8 cellular contexts compared by ENCODE assay signal in the genomic region with DNA sequence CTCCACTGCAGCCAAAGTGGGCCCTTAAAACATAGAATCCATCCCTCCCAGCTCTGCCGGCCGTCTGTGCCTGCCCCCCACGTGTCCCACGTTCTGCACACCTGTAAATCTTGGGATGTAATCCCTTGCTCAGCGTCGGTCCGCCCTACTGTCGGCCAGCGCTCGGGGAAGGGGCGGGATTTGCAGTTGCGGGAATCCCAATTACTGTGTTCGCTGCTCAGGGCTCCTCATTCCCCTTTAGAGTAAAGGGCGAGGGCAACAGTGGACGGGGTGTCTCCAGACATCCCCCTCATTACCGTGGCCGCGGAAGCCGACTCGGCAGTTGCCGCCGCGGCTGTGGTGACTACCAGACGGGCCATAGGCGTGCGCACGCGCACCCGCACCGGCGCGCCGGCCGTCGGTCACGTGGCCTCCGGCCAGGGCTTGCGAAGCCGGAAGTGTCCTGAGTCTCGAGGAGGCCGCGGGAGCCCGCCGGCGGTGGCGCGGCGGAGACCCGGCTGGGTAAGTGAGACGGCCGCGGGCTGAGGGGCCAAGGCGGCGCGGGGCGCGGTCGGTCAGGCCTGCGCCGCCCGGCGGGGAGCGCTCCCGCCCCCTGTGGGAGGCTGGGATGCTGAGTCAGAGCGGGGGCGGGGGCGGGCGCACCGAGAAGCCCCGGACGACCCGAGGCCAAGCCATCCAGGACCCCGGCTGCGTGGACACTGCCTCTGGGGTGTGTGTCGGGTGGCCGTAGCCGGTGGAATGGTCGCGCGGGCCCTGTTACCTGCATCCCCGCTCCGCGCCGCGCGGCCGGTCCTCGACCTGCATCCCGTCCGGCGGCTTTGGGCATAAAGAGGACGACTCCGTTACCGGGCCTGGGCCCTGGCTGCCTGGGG. TPM values are rescaled to one million over a fixed set of nuclear protein-coding genes. Genes with fewer than 3 reads are reported as not detected.
DNase-seq lines count a peak whose midpoint lies in the region; TF ChIP-seq lines count a peak whose summit lies in the region.

Gene TBK1, plus strand, starts transcription at position 434 of the 872 bp plus-strand sequence. CDS start 3,751 bp downstream, outside the sequence.

- H3K9me3 Mint-ChIP-seq in activated naive CD4-positive, alpha-beta T cell treated with anti-CD3 and anti-CD28 coated beads, Interleukin-2, amount 50 U/mL, for 24 hours: no peaks in the 10 kb centered on the region
- H3K9me3 Mint-ChIP-seq in osteocyte (ENCODE audit: unreplicated experiment): no peaks in the 10 kb centered on the region

- H3K4me3 ChIP-seq in thymus (ENCODE audit: low read length): peak within 1 kb of the TSS; percentile 64

- peak within 1 kb of the TSS; percentile 95 for H3K27ac Mint-ChIP-seq in activated naive CD4-positive, alpha-beta T cell treated with anti-CD3 and anti-CD28 coated beads, Interleukin-2, amount 50 U/mL, for 24 hours
- peak within 1 kb of the TSS; percentile 98 for H3K27ac Mint-ChIP-seq in osteocyte (ENCODE audit: unreplicated experiment)

- peak within 1 kb of the TSS; percentile 80 for H3K27ac ChIP-seq in thymus (ENCODE audit: low read depth)

- DNase-seq in GDM1 (lab: John Stamatoyannopoulos, UW) (peak; percentile 62), H4 (ENCODE audit: low spot score) (peak; percentile 75), LoVo (ENCODE audit: low spot score) (peak; percentile 94), SK-N-DZ (ENCODE audit: low spot score) (peak; percentile 87), glomerular visceral epithelial cell (ENCODE audit: extremely low spot score) (peak; percentile 87), osteocyte (ENCODE audit: extremely low spot score, unreplicated experiment) (peak; percentile 97)

- TF ChIP-seq CTCF in osteocyte (IDR thresholded peaks at IDR 0.05): no peak

- peaks cover 2% of the 10 kb centered on the region for H3K27me3 ChIP-seq in thymus (ENCODE audit: control insufficient read depth, insufficient read depth)

- H3K27me3 Mint-ChIP-seq in activated naive CD4-positive, alpha-beta T cell treated with anti-CD3 and anti-CD28 coated beads, Interleukin-2, amount 50 U/mL, for 24 hours: no peaks in the 10 kb centered on the region
- H3K27me3 Mint-ChIP-seq in osteocyte (ENCODE audit: unreplicated experiment): no peaks in the 10 kb centered on the region

- peak within 1 kb of the TSS; percentile 93 for H3K4me3 Mint-ChIP-seq in activated naive CD4-positive, alpha-beta T cell treated with anti-CD3 and anti-CD28 coated beads, Interleukin-2, amount 50 U/mL, for 24 hours
- peak within 1 kb of the TSS; percentile 95 for H3K4me3 Mint-ChIP-seq in osteocyte (ENCODE audit: unreplicated experiment)

- under 1% methylated on average over 94 of the region's 94 CpGs for WGBS in thymus

- H3K36me3 Mint-ChIP-seq in activated naive CD4-positive, alpha-beta T cell treated with anti-CD3 and anti-CD28 coated beads, Interleukin-2, amount 50 U/mL, for 24 hours: peaks cover 9% of the 10 kb centered on the region
- peaks cover 26% of the 10 kb centered on the region for H3K36me3 Mint-ChIP-seq in osteocyte (ENCODE audit: unreplicated experiment)

- H3K9me3 ChIP-seq in thymus (ENCODE audit: control insufficient read depth): no peaks in the 10 kb centered on the region

- H3K4me1 ChIP-seq in thymus (ENCODE audit: control insufficient read depth, insufficient read depth, low read length): peaks cover 4% of the 10 kb centered on the region

- no peaks in the 10 kb centered on the region for H3K36me3 ChIP-seq in thymus (ENCODE audit: control insufficient read depth, insufficient read depth)

- peaks cover 55% of the 10 kb centered on the region for H3K4me1 Mint-ChIP-seq in activated naive CD4-positive, alpha-beta T cell treated with anti-CD3 and anti-CD28 coated beads, Interleukin-2, amount 50 U/mL, for 24 hours
- H3K4me1 Mint-ChIP-seq in osteocyte (ENCODE audit: unreplicated experiment): peaks cover 38% of the 10 kb centered on the region

RNA-seq across cellular contexts. Expression of gene TBK1, which starts in this region (rescaled TPM):
- 23.7 and 28.0 TPM in 2 replicates for total RNA-seq in H4 (2014; rRNA removed; shearing (Covaris generic))
- polyA plus RNA-seq in SK-N-DZ (2014; cell fraction: cytosol; rRNA removed): 17.4 and 18.7 TPM in 2 replicates
- polyA plus RNA-seq in SK-N-DZ (2014; cell fraction: nucleus; rRNA removed): 34.7 and 38.8 TPM in 2 replicates
- total RNA-seq in osteocyte: 22.2 and 22.9 TPM in 2 replicates
- 18.8 TPM for polyA plus RNA-seq in thymus

Comparison
In these comparisons a context has a peak if more than half of its experiments do, and no peak if none do; other contexts are left out.
1. Peak in every context shown above with its lines: DNase-seq, H3K4me3 ChIP-seq and H3K27ac ChIP-seq.